ENCODE assay signal across 8 cellular contexts in genomic region chr14:100376751-100377171, GRCh38. TPM values are rescaled to one million over a fixed set of nuclear protein-coding genes. Genes with fewer than 3 reads are reported as not detected.
A peak's percentile ranks its signal among the peaks of the same experiment; 100 is the strongest.
DNase-seq lines count a peak whose midpoint lies in the region; ATAC-seq and TF ChIP-seq lines count a peak whose summit lies in the region.

No MANE protein-coding gene starts in this region.

- intact Hi-C loops in activated CD4-positive, alpha-beta memory T cell treated with anti-CD3 and anti-CD28 coated beads for 36 hours (cut with micrococcal nuclease) = loop anchor here (1.0 to 10.0 kb wide), 10 partner anchors 71 to 1708 kb away; partner anchors contain the start of gene HSP90AA1

- no peaks in the 10 kb centered on the region for H3K27me3 ChIP-seq in hepatocyte

- H3K9me3 Mint-ChIP-seq in stimulated activated naive CD8-positive, alpha-beta T cell treated with anti-CD3 and anti-CD28 coated beads, Interleukin-15, Interleukin-2, amounts not matched to agents 100 ng/mL and 50 ng/mL, for 24 hours = no peaks in the 10 kb centered on the region
- no peaks in the 10 kb centered on the region for H3K9me3 Mint-ChIP-seq in activated CD4-positive, alpha-beta memory T cell treated with anti-CD3 and anti-CD28 coated beads for 36 hours
- H3K9me3 Mint-ChIP-seq in stimulated activated naive B cell treated with anti-CD40 and anti-IgM and Interleukin-4, amounts not matched to agents 10 μg/mL and 1 μg/mL and 100 μg/mL, for 72 hours = no peaks in the 10 kb centered on the region

- H3K4me3 ChIP-seq in hepatocyte = peak overlapping the region; percentile 50

- peak overlapping the region; percentile 50 for H2AFZ ChIP-seq in hepatocyte

- H3K4me3 Mint-ChIP-seq in stimulated activated naive CD8-positive, alpha-beta T cell treated with anti-CD3 and anti-CD28 coated beads, Interleukin-15, Interleukin-2, amounts not matched to agents 100 ng/mL and 50 ng/mL, for 24 hours = peak overlapping the region; percentile 99
- H3K4me3 Mint-ChIP-seq in activated CD4-positive, alpha-beta memory T cell treated with anti-CD3 and anti-CD28 coated beads for 36 hours = peak overlapping the region; percentile 98
- H3K4me3 Mint-ChIP-seq in stimulated activated naive B cell treated with anti-CD40 and anti-IgM and Interleukin-4, amounts not matched to agents 10 μg/mL and 1 μg/mL and 100 μg/mL, for 72 hours = peak overlapping the region; percentile 89 to 94

- H3K79me2 ChIP-seq in hepatocyte = peaks cover 61% of the 10 kb centered on the region

- no peaks in the 10 kb centered on the region for H3K36me3 ChIP-seq in hepatocyte (replicated peaks; ENCODE audit: insufficient read depth, low read depth)

- H3K4me1 Mint-ChIP-seq in stimulated activated naive CD8-positive, alpha-beta T cell treated with anti-CD3 and anti-CD28 coated beads, Interleukin-15, Interleukin-2, amounts not matched to agents 100 ng/mL and 50 ng/mL, for 24 hours (ENCODE audit: low read depth) = peaks cover 55% of the 10 kb centered on the region
- H3K4me1 Mint-ChIP-seq in activated CD4-positive, alpha-beta memory T cell treated with anti-CD3 and anti-CD28 coated beads for 36 hours (ENCODE audit: low read depth) = peaks cover 44% of the 10 kb centered on the region
- H3K4me1 Mint-ChIP-seq in stimulated activated naive B cell treated with anti-CD40 and anti-IgM and Interleukin-4, amounts not matched to agents 10 μg/mL and 1 μg/mL and 100 μg/mL, for 72 hours = peaks cover 36 to 51% of the 10 kb centered on the region in 2 donors

- no peak for TF ChIP-seq CTCF in hepatocyte (IDR thresholded peaks at IDR 0.05; ENCODE audit: poor library complexity)

- WGBS in hepatocyte (ENCODE audit: low lambda C conversion rate, missing lambda C conversion rate) = 10% methylated on average over 7 of the region's 7 CpGs

- H3K9me3 ChIP-seq in hepatocyte (ENCODE audit: low read depth) = no peaks in the 10 kb centered on the region

- CTCF ChIA-PET in activated CD4-positive, alpha-beta memory T cell treated with anti-CD3 and anti-CD28 coated beads for 36 hours (lab: Charles Lee) = interaction anchor here (1.2 to 2.0 kb wide), 6 partner anchors 10 to 162 kb away, joined by 4 to 19 read pairs (median 9); no protein-coding TSS in a partner anchor

- H4K20me1 ChIP-seq in hepatocyte (ENCODE audit: insufficient read depth, poor library complexity, severe bottlenecking) = no peaks in the 10 kb centered on the region

- H3K9me2 ChIP-seq in hepatocyte (replicated peaks; ENCODE audit: insufficient read depth) = no peaks in the 10 kb centered on the region

- peak overlapping the region; percentile 100 for H3K27ac Mint-ChIP-seq in stimulated activated naive CD8-positive, alpha-beta T cell treated with anti-CD3 and anti-CD28 coated beads, Interleukin-15, Interleukin-2, amounts not matched to agents 100 ng/mL and 50 ng/mL, for 24 hours
- peak overlapping the region; percentile 100 for H3K27ac Mint-ChIP-seq in activated CD4-positive, alpha-beta memory T cell treated with anti-CD3 and anti-CD28 coated beads for 36 hours
- H3K27ac Mint-ChIP-seq in stimulated activated naive B cell treated with anti-CD40 and anti-IgM and Interleukin-4, amounts not matched to agents 10 μg/mL and 1 μg/mL and 100 μg/mL, for 72 hours = peak overlapping the region; percentile 100

- H3K36me3 Mint-ChIP-seq in stimulated activated naive CD8-positive, alpha-beta T cell treated with anti-CD3 and anti-CD28 coated beads, Interleukin-15, Interleukin-2, amounts not matched to agents 100 ng/mL and 50 ng/mL, for 24 hours (ENCODE audit: low read depth) = peaks cover 40% of the 10 kb centered on the region
- H3K36me3 Mint-ChIP-seq in activated CD4-positive, alpha-beta memory T cell treated with anti-CD3 and anti-CD28 coated beads for 36 hours = peaks cover 37% of the 10 kb centered on the region
- H3K36me3 Mint-ChIP-seq in stimulated activated naive B cell treated with anti-CD40 and anti-IgM and Interleukin-4, amounts not matched to agents 10 μg/mL and 1 μg/mL and 100 μg/mL, for 72 hours = peaks cover 23 to 35% of the 10 kb centered on the region in 2 donors

- no peak for DNase-seq in stimulated activated naive CD8-positive, alpha-beta T cell treated with anti-CD3 and anti-CD28 coated beads, Interleukin-15, Interleukin-2, amounts not matched to agents 100 U/mL and 50 U/mL, for 24 hours
- DNase-seq in activated CD4-positive, alpha-beta memory T cell treated with anti-CD3 and anti-CD28 coated beads for 36 hours = peak; percentile 20
- DNase-seq in hepatocyte (ENCODE audit: low spot score) = peak; percentile 35
- DNase-seq in stimulated activated naive B cell treated with anti-CD40 and anti-IgM and Interleukin-4, amounts not matched to agents 10 μg/mL and 1 μg/mL and 100 μg/mL, for 72 hours = no peak
- DNase-seq in activated CD4-positive, CD25-positive, alpha-beta regulatory T cell treated with anti-CD3 and anti-CD28 coated beads, Interleukin-2, amount 50 U/mL, for 72 hours = no peak
- DNase-seq in putamen (ENCODE audit: low spot score) = no peak
- DNase-seq in SKM-1 (lab: John Stamatoyannopoulos, UW; ENCODE audit: unreplicated experiment) = no peak

- H3K27ac ChIP-seq in hepatocyte = peak overlapping the region; percentile 83

- POLR2A ChIA-PET in activated CD4-positive, alpha-beta memory T cell treated with anti-CD3 and anti-CD28 coated beads for 36 hours (lab: Charles Lee) = interaction anchor here (2.1 kb wide), 1 partner anchor 308 kb away, joined by 8 read pairs; no protein-coding TSS in a partner anchor

- H3K4me2 ChIP-seq in hepatocyte = peak overlapping the region; percentile 79

- peaks cover 10% of the 10 kb centered on the region for H3K4me1 ChIP-seq in hepatocyte (ENCODE audit: insufficient read depth)

- H3K27me3 Mint-ChIP-seq in stimulated activated naive CD8-positive, alpha-beta T cell treated with anti-CD3 and anti-CD28 coated beads, Interleukin-15, Interleukin-2, amounts not matched to agents 100 ng/mL and 50 ng/mL, for 24 hours = no peaks in the 10 kb centered on the region
- peaks cover 1% of the 10 kb centered on the region for H3K27me3 Mint-ChIP-seq in activated CD4-positive, alpha-beta memory T cell treated with anti-CD3 and anti-CD28 coated beads for 36 hours
- no peaks in the 10 kb centered on the region for H3K27me3 Mint-ChIP-seq in stimulated activated naive B cell treated with anti-CD40 and anti-IgM and Interleukin-4, amounts not matched to agents 10 μg/mL and 1 μg/mL and 100 μg/mL, for 72 hours

- ATAC-seq in stimulated activated naive CD8-positive, alpha-beta T cell treated with anti-CD3 and anti-CD28 coated beads, Interleukin-15, Interleukin-2, amounts not matched to agents 100 U/mL and 50 U/mL, for 24 hours = no peak
- ATAC-seq in stimulated activated naive B cell treated with anti-CD40 and anti-IgM and Interleukin-4, amounts not matched to agents 10 μg/mL and 1 μg/mL and 100 μg/mL, for 72 hours (replicated peaks) = no peak

RNA-seq across cellular contexts. Expression of gene WDR25, which starts 0.5 kb away (rescaled TPM):
- 1 to 10 TPM; 6.6 to 7.5 TPM for total RNA-seq in activated CD4-positive, alpha-beta memory T cell treated with anti-CD3 and anti-CD28 coated beads for 36 hours
- total RNA-seq in hepatocyte = 14.1 and 18.7 TPM in 2 replicates
- 19.7 and 22.8 TPM in 2 replicates for polyA plus RNA-seq in hepatocyte

RNA-seq across cellular contexts. Expression of gene SLC25A47, which starts 53.6 kb away (rescaled TPM):
- not detected for total RNA-seq in activated CD4-positive, alpha-beta memory T cell treated with anti-CD3 and anti-CD28 coated beads for 36 hours
- 1.6 and 1.8 TPM in 2 replicates for total RNA-seq in hepatocyte
- 0.77 and 1.8 TPM in 2 replicates for polyA plus RNA-seq in hepatocyte

Comparison
In these comparisons a context has a peak if more than half of its experiments do, and no peak if none do; other contexts are left out.
1. DNase-seq: peak in activated CD4-positive, alpha-beta memory T cell treated with anti-CD3 and anti-CD28 coated beads for 36 hours (single experiment) and hepatocyte (single experiment); none in stimulated activated naive CD8-positive, alpha-beta T cell treated with anti-CD3 and anti-CD28 coated beads, Interleukin-15, Interleukin-2, amounts not matched to agents 100 U/mL and 50 U/mL, for 24 hours (single experiment), stimulated activated naive B cell treated with anti-CD40 and anti-IgM and Interleukin-4, amounts not matched to agents 10 μg/mL and 1 μg/mL and 100 μg/mL, for 72 hours (single experiment), activated CD4-positive, CD25-positive, alpha-beta regulatory T cell treated with anti-CD3 and anti-CD28 coated beads, Interleukin-2, amount 50 U/mL, for 72 hours (single experiment), putamen (single experiment) and SKM-1 (single experiment).
2. Peak in every context shown above with its lines, with median percentiles within 50 percentile points of each other: H3K27ac Mint-ChIP-seq and H3K4me3 Mint-ChIP-seq.